In the genomic region with DNA sequence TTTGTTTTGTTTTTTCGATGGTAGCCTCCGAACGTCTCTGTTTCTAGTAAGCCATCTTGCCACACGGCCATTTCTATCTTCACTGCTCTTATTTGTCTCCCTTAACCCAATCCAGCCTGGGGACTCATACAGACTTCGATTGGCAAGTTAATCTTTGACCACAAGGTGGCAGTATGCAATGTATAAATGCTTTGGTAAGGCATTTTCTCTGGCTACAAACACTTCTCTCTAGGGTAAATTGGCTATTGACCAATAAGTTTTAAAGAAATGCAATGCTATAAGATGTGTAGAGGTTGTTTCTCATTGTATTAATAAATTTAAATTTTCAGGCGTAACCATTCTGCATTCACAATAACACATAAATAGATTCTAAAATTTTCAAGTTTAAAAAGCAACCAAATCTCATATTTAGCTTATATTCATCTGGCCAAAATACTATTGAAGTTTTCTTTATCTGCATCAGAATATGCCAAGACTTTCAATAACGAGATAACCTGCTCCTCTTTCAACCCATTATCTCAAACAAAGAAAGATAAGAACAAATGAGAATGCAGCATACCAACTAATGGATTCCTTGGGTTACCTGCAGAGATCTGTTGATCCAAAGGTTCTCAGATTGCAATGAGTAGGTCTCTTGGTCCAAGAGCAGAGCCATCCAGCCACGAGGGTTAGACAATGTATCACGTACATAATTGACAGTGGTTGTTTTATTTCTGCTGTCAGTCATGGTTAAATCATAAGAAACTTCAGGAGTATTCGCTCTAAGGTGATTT, we compare ENCODE assay signal across 1 cellular context.
TF ChIP-seq lines count a peak whose summit lies in the region.

No MANE protein-coding gene starts in this region.

TF ChIP-seq in WTC11, 78 proteins besides CTCF, POLR2A, EP300 and RAD21 (continued from another document):
- no peak for TF ChIP-seq FOXK1 (CRISPR knock-in tag; IDR thresholded peaks at IDR 0.05)
- no peak for TF ChIP-seq GRHL2 (CRISPR knock-in tag; IDR thresholded peaks at IDR 0.05; ENCODE audit: insufficient replicate concordance, severe bottlenecking)
- no peak for TF ChIP-seq ZNF396 (CRISPR knock-in tag; IDR thresholded peaks at IDR 0.05; ENCODE audit: borderline replicate concordance)
TF ChIP-seq in WTC11: peak in this region for 0.
